ENCODE assay signal across 13 cellular contexts in the genomic region with DNA sequence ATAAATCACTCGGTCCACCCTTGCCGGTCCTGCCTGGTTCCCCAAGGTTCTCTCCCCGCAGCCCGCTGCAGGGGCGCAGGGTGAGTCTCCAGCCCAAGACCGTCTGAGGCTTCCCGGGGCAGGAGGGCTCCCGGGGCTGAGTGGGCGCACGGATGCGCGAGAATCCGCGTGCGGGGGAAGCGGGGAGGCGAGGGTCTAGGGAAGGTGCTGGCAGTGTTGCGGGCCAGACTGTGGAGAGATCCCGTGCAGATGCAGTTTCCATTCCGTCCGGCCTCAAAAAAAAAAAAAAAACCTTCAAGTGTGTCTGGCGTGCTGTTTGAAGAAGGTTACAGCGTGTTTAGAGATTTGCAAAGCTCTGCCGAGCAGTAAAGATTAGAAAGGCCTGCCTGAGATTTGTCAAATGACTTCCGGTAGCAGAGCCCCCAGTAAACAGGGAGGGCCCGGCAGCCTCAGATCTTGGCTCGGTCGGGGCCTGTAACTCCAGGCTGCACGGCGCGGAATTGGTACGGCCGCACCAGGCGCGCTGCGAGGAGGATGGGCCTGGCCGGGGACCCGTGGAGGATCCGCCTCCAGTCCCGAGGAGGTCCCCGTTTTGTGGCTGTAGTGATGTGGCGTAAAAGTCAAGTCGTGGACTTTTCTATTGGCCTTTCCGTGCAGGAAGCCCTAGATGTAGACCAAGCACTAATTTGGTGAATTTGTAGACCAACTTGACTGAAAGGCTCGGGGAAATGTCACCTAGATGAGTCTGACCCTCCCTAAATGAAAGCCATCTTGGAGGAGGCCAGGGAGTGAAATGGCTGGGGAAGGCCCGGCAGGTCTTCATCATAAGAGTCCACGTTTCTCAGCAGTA.
DNase-seq lines count a peak whose midpoint lies in the region; TF ChIP-seq lines count a peak whose summit lies in the region.
"Had no signal": no experiment of that assay in that cellular context is flagged by ENCODE, and none has a peak within 500 bp of the region (broad histone marks: within the 10 kb centered on the region; RNA-seq: fewer than 3 reads in every experiment).

No MANE protein-coding gene starts in this region.

- no peak overlapping the region for H3K4me3 Mint-ChIP-seq in endodermal cell

- no peak overlapping the region for H4K8ac ChIP-seq in neuronal stem cell (ENCODE audit: low read depth, low read length)

- no peak overlapping the region for H3K27ac Mint-ChIP-seq in endodermal cell

- H3K27ac ChIP-seq in endodermal cell (ENCODE audit: low read depth, low read length) = no peak overlapping the region
- no peak overlapping the region for H3K27ac ChIP-seq in neuronal stem cell (replicated peaks; ENCODE audit: low read length)
- H3K27ac ChIP-seq in ovary = no peak overlapping the region

- H3K4ac ChIP-seq in neuronal stem cell (ENCODE audit: low read length) = no peak overlapping the region

- H3K9ac ChIP-seq in endodermal cell (ENCODE audit: extremely low read depth, low read length, poor library complexity, severe bottlenecking) (no peak overlapping the region), neuronal stem cell (ENCODE audit: low read depth, low read length, poor library complexity) (no peak overlapping the region)

- no peak overlapping the region for H4K91ac ChIP-seq in neuronal stem cell (ENCODE audit: low read depth, low read length, poor library complexity)

- H3K14ac ChIP-seq in neuronal stem cell (ENCODE audit: low read length) = no peak overlapping the region

- peak overlapping the region; percentile 62 for H2BK15ac ChIP-seq in neuronal stem cell (ENCODE audit: low read length)

- no peak overlapping the region for H2BK120ac ChIP-seq in neuronal stem cell (ENCODE audit: low read depth, low read length)

- H3K36me3 Mint-ChIP-seq in endodermal cell (ENCODE audit: low read depth) = no peaks in the 10 kb centered on the region

- TF ChIP-seq CTCF in endodermal cell (conservative IDR thresholded peaks at IDR 0.05) (no peak), ovary (IDR thresholded peaks at IDR 0.05) (no peak)

- TF ChIP-seq POLR2A in ovary (IDR thresholded peaks at IDR 0.05) = no peak

- peak overlapping the region; percentile 25 for H3K18ac ChIP-seq in neuronal stem cell (ENCODE audit: low read length)

- H3K27me3 ChIP-seq in endodermal cell (ENCODE audit: control insufficient read depth, insufficient read depth, low read length, poor library complexity, severe bottlenecking) = peaks cover 56% of the 10 kb centered on the region
- H3K27me3 ChIP-seq in neuronal stem cell (ENCODE audit: control insufficient read depth in 3 of 3, insufficient read depth in 3 of 3, low read depth in 1 of 3, low read length in 3 of 3) = peaks cover 20 to 50% (median 49%) of the 10 kb centered on the region in 3 experiments
- H3K27me3 ChIP-seq in ovary = peaks cover 14% of the 10 kb centered on the region

- DNase-seq in DMS53 (lab: John Stamatoyannopoulos, UW) (peak; percentile 68), DMS53 treated with DMSO at 0.1 percent for 48 hours (lab: John Stamatoyannopoulos, UW; ENCODE audit: unreplicated experiment) (no peak), NCI-H1092 (lab: John Stamatoyannopoulos, UW) (peak; percentile 59), endodermal cell (peak; percentile 78), neuronal stem cell (ENCODE audit: low spot score) (no peak), posterior vena cava (ENCODE audit: low spot score) (no peak), ovary (no peak), NCI-H1105 treated with DMSO at 0.1 percent for 48 hours (lab: John Stamatoyannopoulos, UW) (no peak)
- DNase-seq: EL; foreskin keratinocyte; HCEC 1CT; NK-92 treated with Interleukin-12 subunit alpha and Interleukin-12 subunit beta, amount 100 ng/mL, for 24 hours; stimulated activated CD4-positive, alpha-beta T cell treated with anti-CD3 and anti-CD28 coated beads, Interleukin-15, amount 100 ng/mL, for 24 hours had no signal

- H3K4me1 ChIP-seq in endodermal cell (ENCODE audit: control insufficient read depth, insufficient read depth, low read length) = no peaks in the 10 kb centered on the region
- H3K4me1 ChIP-seq in neuronal stem cell (ENCODE audit: control insufficient read depth in 2 of 2, insufficient read depth in 1 of 2, low read depth in 1 of 2, low read length in 2 of 2) = peaks cover 2 to 15% of the 10 kb centered on the region in 2 donors
- H3K4me1 ChIP-seq in ovary (ENCODE audit: insufficient read depth) = peaks cover 4% of the 10 kb centered on the region
- H3K4me1 ChIP-seq: foreskin keratinocyte had no signal

- peak overlapping the region; percentile 19 for H3K4me2 ChIP-seq in neuronal stem cell (ENCODE audit: insufficient read depth, low read length, poor library complexity, severe bottlenecking)

- H3K9me3 ChIP-seq in endodermal cell (ENCODE audit: control insufficient read depth, low read length) (no peaks in the 10 kb centered on the region), neuronal stem cell (replicated peaks in 1 of 2; ENCODE audit: control insufficient read depth in 2 of 2, insufficient read depth in 1 of 2, low read depth in 1 of 2, low read length in 2 of 2) (peaks cover 0 to 4% of the 10 kb centered on the region in 2 donors), ovary (no peaks in the 10 kb centered on the region)

- peaks cover 14% of the 10 kb centered on the region for H3K4me1 Mint-ChIP-seq in endodermal cell

- no peaks in the 10 kb centered on the region for H3K79me1 ChIP-seq in neuronal stem cell (ENCODE audit: low read depth, low read length)

- H2BK5ac ChIP-seq in neuronal stem cell (ENCODE audit: low read length) = no peak overlapping the region

- 60 to 75% methylated on average over 29 to 47 of the region's 47 CpGs for WGBS in endodermal cell (ENCODE audit: insufficient coverage in 1 of 2, insufficient read length in 1 of 2), 2 experiments
- WGBS in neuronal stem cell (ENCODE audit: extremely low coverage in 2 of 2, insufficient read length in 2 of 2, insufficient replicate concordance in 1 of 2), 2 donors = no CpG with 5 or more reads among the region's 47 CpGs
- WGBS in ovary, 3 donors = 17 to 29% (median 22%) methylated on average over 47 of the region's 47 CpGs

- H3K36me3 ChIP-seq in endodermal cell (ENCODE audit: control insufficient read depth, insufficient read depth, low read length) = no peaks in the 10 kb centered on the region
- no peaks in the 10 kb centered on the region for H3K36me3 ChIP-seq in neuronal stem cell (replicated peaks in 1 of 2; ENCODE audit: control insufficient read depth in 2 of 2, insufficient read depth in 2 of 2, low read length in 2 of 2)
- H3K36me3 ChIP-seq in ovary = no peaks in the 10 kb centered on the region

- intact Hi-C loops in posterior vena cava (cut with DNase I) (loop anchor here in 1 of 2 donors (10.0 kb wide), 1 partner anchor 1306 kb away; a partner anchor contains a TSS), ovary (cut with DNase I) (no loop called here)

- no peak for TF ChIP-seq EP300 in ovary (IDR thresholded peaks at IDR 0.05)

- H3K23ac ChIP-seq in neuronal stem cell (ENCODE audit: low read depth, low read length, poor library complexity) = no peak overlapping the region

- H2AK5ac ChIP-seq in neuronal stem cell (ENCODE audit: low read depth, low read length) = no peak overlapping the region

- peaks cover 23% of the 10 kb centered on the region for H3K27me3 Mint-ChIP-seq in endodermal cell (ENCODE audit: insufficient read depth)

- H2BK12ac ChIP-seq in neuronal stem cell (ENCODE audit: low read length) = peak overlapping the region; percentile 11

- H2AFZ ChIP-seq in neuronal stem cell (ENCODE audit: low read length) = peak overlapping the region; percentile 78

- H3K9me3 Mint-ChIP-seq in endodermal cell = no peaks in the 10 kb centered on the region

- H3K4me3 ChIP-seq in endodermal cell (ENCODE audit: low read length) (peak overlapping the region; percentile 91), neuronal stem cell (ENCODE audit: low read length in 2 of 2) (peak overlapping the region in 1 of 2 donors; percentile 57), ovary (no peak overlapping the region)

Comparison
In these comparisons a context has a peak if more than half of its experiments do, and no peak if none do; other contexts are left out.
1. DNase-seq: peak in DMS53 (single experiment), NCI-H1092 (single experiment) and endodermal cell (single experiment); none in DMS53 treated with DMSO at 0.1 percent for 48 hours (single experiment), neuronal stem cell (single experiment), posterior vena cava (single experiment), ovary (0 of 5) and NCI-H1105 treated with DMSO at 0.1 percent for 48 hours (single experiment).